1 cellular context compared by ENCODE assay signal in genomic region chr1:46603858-46604549, GRCh38.
A peak's percentile ranks its signal among the peaks of the same experiment; 100 is the strongest.
TF ChIP-seq lines count a peak whose summit lies in the region.

Gene MKNK1, minus strand, starts transcription at chr1:46604268. Its CDS starts 20,941 bp downstream, at chr1:46583327.

TF ChIP-seq in GM12878, 131 proteins besides CTCF, POLR2A, EP300 and RAD21 (continued from another document):
- TF ChIP-seq ZBTB4 (CRISPR knock-in tag; IDR thresholded peaks at IDR 0.05): no peak
- no peak for TF ChIP-seq TCF7 (IDR thresholded peaks at IDR 0.05; ENCODE audit: borderline replicate concordance)
- TF ChIP-seq BMI1 (IDR thresholded peaks at IDR 0.05; ENCODE audit: borderline replicate concordance): no peak
- TF ChIP-seq ZBED1 (IDR thresholded peaks at IDR 0.05; ENCODE audit: borderline replicate concordance): no peak
- 0 out of 2 replicates have a peak, but pooled peaks have one; percentile 17 for TF ChIP-seq CREB1 (IDR thresholded peaks at IDR 0.05; ENCODE audit: low read depth)
- no peak for TF ChIP-seq FOXM1 (IDR thresholded peaks at IDR 0.05; ENCODE audit: low read depth, low read length)
- peak in 1 of 2 experiments; percentile 83; a peak in 2 of 3 replicates for TF ChIP-seq EGR1 (IDR thresholded peaks at IDR 0.05; ENCODE audit: borderline replicate concordance in 1 of 2, low read depth in 2 of 2, low read length in 2 of 2)
- TF ChIP-seq KDM1A (IDR thresholded peaks at IDR 0.05; ENCODE audit: borderline replicate concordance): no peak
- no peak for TF ChIP-seq SUPT20H (IDR thresholded peaks at IDR 0.05; ENCODE audit: borderline replicate concordance, control insufficient read depth, low read depth, low read length)
- no peak for TF ChIP-seq ZBTB11 (CRISPR knock-in tag; IDR thresholded peaks at IDR 0.05)
- peak; percentile 15; the same call in 1 of the 2 replicates for TF ChIP-seq HCFC1 (IDR thresholded peaks at IDR 0.05; ENCODE audit: low read length)
- TF ChIP-seq PRDM15 (CRISPR knock-in tag; IDR thresholded peaks at IDR 0.05): no peak
- TF ChIP-seq SP1 (IDR thresholded peaks at IDR 0.05; ENCODE audit: low read depth, low read length): peak; percentile 32
- TF ChIP-seq, protein P1, sequence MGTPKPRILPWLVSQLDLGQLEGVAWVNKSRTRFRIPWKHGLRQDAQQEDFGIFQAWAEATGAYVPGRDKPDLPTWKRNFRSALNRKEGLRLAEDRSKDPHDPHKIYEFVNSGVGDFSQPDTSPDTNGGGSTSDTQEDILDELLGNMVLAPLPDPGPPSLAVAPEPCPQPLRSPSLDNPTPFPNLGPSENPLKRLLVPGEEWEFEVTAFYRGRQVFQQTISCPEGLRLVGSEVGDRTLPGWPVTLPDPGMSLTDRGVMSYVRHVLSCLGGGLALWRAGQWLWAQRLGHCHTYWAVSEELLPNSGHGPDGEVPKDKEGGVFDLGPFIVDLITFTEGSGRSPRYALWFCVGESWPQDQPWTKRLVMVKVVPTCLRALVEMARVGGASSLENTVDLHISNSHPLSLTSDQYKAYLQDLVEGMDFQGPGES (IDR thresholded peaks at IDR 0.05): no peak
- peak; percentile 67; the same call in 1 of the 2 replicates for TF ChIP-seq NKRF (conservative IDR thresholded peaks at IDR 0.05)
- TF ChIP-seq CEBPB (IDR thresholded peaks at IDR 0.05; ENCODE audit: borderline replicate concordance in 1 of 2, low read depth in 2 of 2, low read length in 2 of 2): no peak
- TF ChIP-seq BRCA1 (IDR thresholded peaks at IDR 0.05; ENCODE audit: low read depth, low read length): no peak
- TF ChIP-seq NRF1 (conservative IDR thresholded peaks at IDR 0.05; ENCODE audit: low read depth, low read length): peak; percentile 92
- TF ChIP-seq, protein P2, sequence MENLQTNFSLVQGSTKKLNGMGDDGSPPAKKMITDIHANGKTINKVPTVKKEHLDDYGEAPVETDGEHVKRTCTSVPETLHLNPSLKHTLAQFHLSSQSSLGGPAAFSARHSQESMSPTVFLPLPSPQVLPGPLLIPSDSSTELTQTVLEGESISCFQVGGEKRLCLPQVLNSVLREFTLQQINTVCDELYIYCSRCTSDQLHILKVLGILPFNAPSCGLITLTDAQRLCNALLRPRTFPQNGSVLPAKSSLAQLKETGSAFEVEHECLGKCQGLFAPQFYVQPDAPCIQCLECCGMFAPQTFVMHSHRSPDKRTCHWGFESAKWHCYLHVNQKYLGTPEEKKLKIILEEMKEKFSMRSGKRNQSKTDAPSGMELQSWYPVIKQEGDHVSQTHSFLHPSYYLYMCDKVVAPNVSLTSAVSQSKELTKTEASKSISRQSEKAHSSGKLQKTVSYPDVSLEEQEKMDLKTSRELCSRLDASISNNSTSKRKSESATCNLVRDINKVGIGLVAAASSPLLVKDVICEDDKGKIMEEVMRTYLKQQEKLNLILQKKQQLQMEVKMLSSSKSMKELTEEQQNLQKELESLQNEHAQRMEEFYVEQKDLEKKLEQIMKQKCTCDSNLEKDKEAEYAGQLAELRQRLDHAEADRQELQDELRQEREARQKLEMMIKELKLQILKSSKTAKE (IDR thresholded peaks at IDR 0.05; ENCODE audit: low read depth, poor library complexity, severe bottlenecking): no peak
- TF ChIP-seq, protein P3, sequence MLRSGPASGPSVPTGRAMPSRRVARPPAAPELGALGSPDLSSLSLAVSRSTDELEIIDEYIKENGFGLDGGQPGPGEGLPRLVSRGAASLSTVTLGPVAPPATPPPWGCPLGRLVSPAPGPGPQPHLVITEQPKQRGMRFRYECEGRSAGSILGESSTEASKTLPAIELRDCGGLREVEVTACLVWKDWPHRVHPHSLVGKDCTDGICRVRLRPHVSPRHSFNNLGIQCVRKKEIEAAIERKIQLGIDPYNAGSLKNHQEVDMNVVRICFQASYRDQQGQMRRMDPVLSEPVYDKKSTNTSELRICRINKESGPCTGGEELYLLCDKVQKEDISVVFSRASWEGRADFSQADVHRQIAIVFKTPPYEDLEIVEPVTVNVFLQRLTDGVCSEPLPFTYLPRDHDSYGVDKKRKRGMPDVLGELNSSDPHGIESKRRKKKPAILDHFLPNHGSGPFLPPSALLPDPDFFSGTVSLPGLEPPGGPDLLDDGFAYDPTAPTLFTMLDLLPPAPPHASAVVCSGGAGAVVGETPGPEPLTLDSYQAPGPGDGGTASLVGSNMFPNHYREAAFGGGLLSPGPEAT (IDR thresholded peaks at IDR 0.05; ENCODE audit: low read depth): peak; percentile 47; the same call in 1 of the 2 replicates
- no peak for TF ChIP-seq ELK1 (IDR thresholded peaks at IDR 0.05; ENCODE audit: low read depth, low read length)
- TF ChIP-seq, protein P4, sequence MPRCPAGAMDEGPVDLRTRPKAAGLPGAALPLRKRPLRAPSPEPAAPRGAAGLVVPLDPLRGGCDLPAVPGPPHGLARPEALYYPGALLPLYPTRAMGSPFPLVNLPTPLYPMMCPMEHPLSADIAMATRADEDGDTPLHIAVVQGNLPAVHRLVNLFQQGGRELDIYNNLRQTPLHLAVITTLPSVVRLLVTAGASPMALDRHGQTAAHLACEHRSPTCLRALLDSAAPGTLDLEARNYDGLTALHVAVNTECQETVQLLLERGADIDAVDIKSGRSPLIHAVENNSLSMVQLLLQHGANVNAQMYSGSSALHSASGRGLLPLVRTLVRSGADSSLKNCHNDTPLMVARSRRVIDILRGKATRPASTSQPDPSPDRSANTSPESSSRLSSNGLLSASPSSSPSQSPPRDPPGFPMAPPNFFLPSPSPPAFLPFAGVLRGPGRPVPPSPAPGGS (IDR thresholded peaks at IDR 0.05; ENCODE audit: borderline replicate concordance, insufficient read depth, low read depth, low read length, poor library complexity, severe bottlenecking): peak; percentile 30
- TF ChIP-seq ATF7 (IDR thresholded peaks at IDR 0.05; ENCODE audit: low read depth): no peak
- TF ChIP-seq MEF2B (IDR thresholded peaks at IDR 0.05; ENCODE audit: partially characterized antibody, poor library complexity, severe bottlenecking): no peak
